ENCODE assay signal across 19 cellular contexts in the genomic region with DNA sequence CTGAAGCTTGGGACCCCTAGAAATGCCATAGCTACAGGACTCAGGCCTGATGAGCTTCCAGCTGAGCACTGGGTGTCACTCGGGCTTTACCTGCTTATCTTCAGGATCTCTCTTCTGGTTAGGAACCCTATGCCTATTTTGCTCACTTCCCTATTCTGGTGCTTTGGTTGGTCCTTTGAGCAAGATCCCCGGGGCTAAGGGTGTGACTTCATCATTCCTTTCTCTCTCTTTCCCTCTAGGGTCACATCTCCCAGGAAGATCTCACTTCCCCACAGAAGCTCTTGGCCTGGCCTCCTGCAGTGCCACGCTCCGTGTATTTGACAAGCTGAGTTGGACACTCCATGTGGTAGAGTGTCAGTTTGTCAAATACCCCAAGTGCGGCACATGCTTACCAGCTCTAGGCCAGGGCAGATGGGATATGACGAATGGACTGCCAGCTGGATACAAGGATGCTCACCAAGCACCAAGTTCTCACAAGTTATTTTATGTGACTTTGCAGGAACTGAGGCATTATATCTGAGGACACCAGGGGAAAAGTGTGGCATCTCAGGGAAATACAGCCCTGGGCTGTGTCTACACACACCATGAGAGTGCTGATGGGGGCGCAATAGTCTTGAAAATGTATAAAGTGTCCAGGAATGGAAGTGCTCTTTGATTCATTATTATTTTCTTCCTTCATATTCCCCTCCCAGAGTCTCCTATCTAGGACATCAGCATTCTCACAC. TPM values are rescaled to one million over a fixed set of nuclear protein-coding genes. Genes with fewer than 3 reads are reported as not detected.
DNase-seq lines count a peak whose midpoint lies in the region; ATAC-seq and TF ChIP-seq lines count a peak whose summit lies in the region.
"Had no signal": no experiment of that assay in that cellular context is flagged by ENCODE, and none has a peak within 500 bp of the region (broad histone marks: within the 10 kb centered on the region; RNA-seq: fewer than 3 reads in every experiment).

No MANE protein-coding gene starts in this region.

- no peaks in the 10 kb centered on the region for H3K9me3 Mint-ChIP-seq in T-helper 1 cell treated with Interleukin-12 subunit alpha and Interleukin-12 subunit beta and Interleukin-4 antibody, amounts not matched to agents 30 μg/mL and 1 μg/mL, for 36 hours
- no peaks in the 10 kb centered on the region for H3K9me3 Mint-ChIP-seq in natural killer cell
- no peaks in the 10 kb centered on the region for H3K9me3 Mint-ChIP-seq in activated T-cell treated with anti-CD3 and anti-CD28 coated beads, Interleukin-2, amount 50 U/mL, for 24 hours
- H3K9me3 Mint-ChIP-seq: CD8-positive, alpha-beta T cell had no signal

- H3K27ac Mint-ChIP-seq in T-helper 1 cell treated with Interleukin-12 subunit alpha and Interleukin-12 subunit beta and Interleukin-4 antibody, amounts not matched to agents 30 μg/mL and 1 μg/mL, for 36 hours = peak overlapping the region; percentile 67
- H3K27ac Mint-ChIP-seq in natural killer cell = peak overlapping the region; percentile 75 to 82
- no peak overlapping the region for H3K27ac Mint-ChIP-seq in activated T-cell treated with anti-CD3 and anti-CD28 coated beads, Interleukin-2, amount 50 U/mL, for 24 hours
- H3K27ac Mint-ChIP-seq: CD8-positive, alpha-beta T cell; nephron progenitor cell had no signal

- DNase-seq in T-helper 1 cell (no peak), Kasumi-1 (lab: John Stamatoyannopoulos, UW) (peak; percentile 12 to 36), UCSD-AML1 (lab: John Stamatoyannopoulos, UW; ENCODE audit: unreplicated experiment) (peak; percentile 58), natural killer cell (no peak), NCI-H526 treated with DMSO at 0.1 percent for 48 hours (lab: John Stamatoyannopoulos, UW) (no peak), NCI-H510A treated with DMSO at 0.1 percent for 48 hours (lab: John Stamatoyannopoulos, UW) (no peak)
- no peak for DNase-seq in activated T-cell treated with anti-CD3 and anti-CD28 coated beads, Interleukin-2, amount 50 U/mL, for 24 hours
- DNase-seq: 8988T; activated CD4-positive, CD25-positive, alpha-beta regulatory T cell treated with anti-CD3 and anti-CD28 coated beads, Interleukin-2, amount 50 U/mL, for 72 hours; activated T-cell treated with anti-CD3 and anti-CD28 coated beads for 4 hours; caudate nucleus; CD8-positive, alpha-beta T cell; left ventricle myocardium inferior; NCI-H1105 treated with DMSO at 0.1 percent for 48 hours; nephron progenitor cell had no signal

- no peak for TF ChIP-seq CTCF in natural killer cell (IDR thresholded peaks at IDR 0.05)

- H3K4me1 Mint-ChIP-seq in T-helper 1 cell treated with Interleukin-12 subunit alpha and Interleukin-12 subunit beta and Interleukin-4 antibody, amounts not matched to agents 30 μg/mL and 1 μg/mL, for 36 hours (ENCODE audit: low read depth) = peaks cover 64% of the 10 kb centered on the region
- H3K4me1 Mint-ChIP-seq in natural killer cell = peaks cover 70 to 75% of the 10 kb centered on the region in 2 donors
- peaks cover 65% of the 10 kb centered on the region for H3K4me1 Mint-ChIP-seq in activated T-cell treated with anti-CD3 and anti-CD28 coated beads, Interleukin-2, amount 50 U/mL, for 24 hours (ENCODE audit: low read depth)
- H3K4me1 Mint-ChIP-seq: nephron progenitor cell had no signal

- H3K27me3 Mint-ChIP-seq in T-helper 1 cell treated with Interleukin-12 subunit alpha and Interleukin-12 subunit beta and Interleukin-4 antibody, amounts not matched to agents 30 μg/mL and 1 μg/mL, for 36 hours (ENCODE audit: low read depth) = no peaks in the 10 kb centered on the region
- H3K27me3 Mint-ChIP-seq in natural killer cell (ENCODE audit: low read depth in 2 of 2) = no peaks in the 10 kb centered on the region
- peaks cover 22% of the 10 kb centered on the region for H3K27me3 Mint-ChIP-seq in activated T-cell treated with anti-CD3 and anti-CD28 coated beads, Interleukin-2, amount 50 U/mL, for 24 hours

- H3K36me3 Mint-ChIP-seq in T-helper 1 cell treated with Interleukin-12 subunit alpha and Interleukin-12 subunit beta and Interleukin-4 antibody, amounts not matched to agents 30 μg/mL and 1 μg/mL, for 36 hours (ENCODE audit: low read depth) = peaks cover 24% of the 10 kb centered on the region
- H3K36me3 Mint-ChIP-seq in natural killer cell = no peaks in the 10 kb centered on the region
- no peaks in the 10 kb centered on the region for H3K36me3 Mint-ChIP-seq in activated T-cell treated with anti-CD3 and anti-CD28 coated beads, Interleukin-2, amount 50 U/mL, for 24 hours (ENCODE audit: low read depth)
- H3K36me3 Mint-ChIP-seq: CD8-positive, alpha-beta T cell had no signal

- intact Hi-C loops in natural killer cell (cut with micrococcal nuclease) = no loop called here

- no peak for ATAC-seq in natural killer cell
- ATAC-seq: CD8-positive, alpha-beta T cell had no signal

- H3K4me3 Mint-ChIP-seq in T-helper 1 cell treated with Interleukin-12 subunit alpha and Interleukin-12 subunit beta and Interleukin-4 antibody, amounts not matched to agents 30 μg/mL and 1 μg/mL, for 36 hours = peak overlapping the region; percentile 64
- H3K4me3 Mint-ChIP-seq in natural killer cell = no peak overlapping the region
- H3K4me3 Mint-ChIP-seq in activated T-cell treated with anti-CD3 and anti-CD28 coated beads, Interleukin-2, amount 50 U/mL, for 24 hours = no peak overlapping the region
- H3K4me3 Mint-ChIP-seq: CD8-positive, alpha-beta T cell; nephron progenitor cell had no signal

RNA-seq across cellular contexts. Expression of a gene that starts 21.1 kb away (rescaled TPM):
- 1 to 10 TPM in 1 of 3 donors, under 1 TPM in 1, not detected in 1; 0.32 to 1.3 TPM for total RNA-seq in natural killer cell
- total RNA-seq: CD8-positive, alpha-beta T cell; G401; H1; SJSA1 had no signal

Comparison
In these comparisons a context has a peak if more than half of its experiments do, and no peak if none do; other contexts are left out.
1. DNase-seq: peak in Kasumi-1 (2 of 2) and UCSD-AML1 (single experiment); none in T-helper 1 cell (0 of 5), natural killer cell (single experiment), activated T-cell treated with anti-CD3 and anti-CD28 coated beads, Interleukin-2, amount 50 U/mL, for 24 hours (single experiment), NCI-H526 treated with DMSO at 0.1 percent for 48 hours (single experiment) and NCI-H510A treated with DMSO at 0.1 percent for 48 hours (single experiment).